15 cellular contexts compared by ENCODE assay signal in the genomic region with DNA sequence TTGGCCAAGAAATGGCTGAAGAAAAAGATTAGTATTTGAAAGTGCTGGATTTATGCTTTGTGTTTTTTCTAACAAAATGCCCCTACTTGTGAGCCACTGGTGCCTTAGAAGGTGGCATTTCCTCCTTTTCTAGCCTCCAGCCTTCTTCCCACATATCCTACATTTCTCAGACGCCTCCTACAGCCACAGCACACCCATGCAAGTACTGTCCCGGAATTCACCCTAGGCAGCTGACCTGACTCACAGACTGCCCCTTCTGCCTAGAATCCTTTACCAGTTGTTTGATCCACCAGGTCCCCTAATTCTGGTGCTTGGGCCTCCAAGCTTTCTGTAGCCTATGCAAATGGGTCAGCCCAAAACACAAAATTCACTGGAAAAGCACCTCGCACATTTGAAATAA.
DNase-seq lines count a peak whose midpoint lies in the region; ATAC-seq and TF ChIP-seq lines count a peak whose summit lies in the region.
"Had no signal": no experiment of that assay in that cellular context is flagged by ENCODE, and none has a peak within 500 bp of the region (broad histone marks: within the 10 kb centered on the region; RNA-seq: fewer than 3 reads in every experiment).

No MANE protein-coding gene starts in this region.

- no peak overlapping the region for H3K4me3 ChIP-seq in CD8-positive, alpha-beta T cell (ENCODE audit: low read depth, low read length)
- H3K4me3 ChIP-seq in coronary artery (no peak overlapping the region), heart right ventricle (no peak overlapping the region)
- no peak overlapping the region for H3K4me3 ChIP-seq in naive thymus-derived CD4-positive, alpha-beta T cell (ENCODE audit: low read length)
- H3K4me3 ChIP-seq: adrenal gland, esophagus muscularis mucosa had no signal

- intact Hi-C loops in CD8-positive, alpha-beta T cell (cut with DNase I, micrococcal nuclease), result no loop called here
- intact Hi-C loops in naive thymus-derived CD4-positive, alpha-beta T cell (cut with micrococcal nuclease), result no loop called here
- intact Hi-C loops in heart right ventricle (cut with DNase I), result loop anchor here in 1 of 10 donors (5.0 kb wide), 1 partner anchor 41 kb away; no protein-coding TSS in a partner anchor

- no peak overlapping the region for H3K4me3 Mint-ChIP-seq in CD8-positive, alpha-beta T cell
- peak overlapping the region in 4 of 10 donors; percentile 11 to 57 (median 31) for H3K4me3 Mint-ChIP-seq in naive thymus-derived CD4-positive, alpha-beta T cell

- H3K27me3 ChIP-seq in CD8-positive, alpha-beta T cell (ENCODE audit: insufficient read depth, low read length), result no peaks in the 10 kb centered on the region
- H3K27me3 ChIP-seq in naive thymus-derived CD4-positive, alpha-beta T cell (ENCODE audit: control insufficient read depth in 2 of 2, insufficient read depth in 2 of 2, low read length in 2 of 2), result no peaks in the 10 kb centered on the region
- H3K27me3 ChIP-seq in heart right ventricle, result no peaks in the 10 kb centered on the region
- H3K27me3 ChIP-seq: adrenal gland, esophagus muscularis mucosa had no signal

- no peak for ATAC-seq in CD8-positive, alpha-beta T cell
- ATAC-seq in naive thymus-derived CD4-positive, alpha-beta T cell, result no peak
- ATAC-seq in heart right ventricle, result no peak
- ATAC-seq: Right ventricle myocardium inferior had no signal

- H3K27ac Mint-ChIP-seq in CD8-positive, alpha-beta T cell, result peak overlapping the region; percentile 12
- peak overlapping the region in 6 of 9 donors; percentile 1 to 71 (median 34) for H3K27ac Mint-ChIP-seq in naive thymus-derived CD4-positive, alpha-beta T cell

- H3K9me3 ChIP-seq in CD8-positive, alpha-beta T cell (ENCODE audit: low read length), result no peaks in the 10 kb centered on the region
- H3K9me3 ChIP-seq in naive thymus-derived CD4-positive, alpha-beta T cell (ENCODE audit: control insufficient read depth in 2 of 3, low read length in 3 of 3), result no peaks in the 10 kb centered on the region
- H3K9me3 ChIP-seq in heart right ventricle, result no peaks in the 10 kb centered on the region
- H3K9me3 ChIP-seq: adrenal gland, esophagus muscularis mucosa had no signal

- H3K27me3 Mint-ChIP-seq in CD8-positive, alpha-beta T cell (ENCODE audit: low read depth), result no peaks in the 10 kb centered on the region
- H3K27me3 Mint-ChIP-seq in naive thymus-derived CD4-positive, alpha-beta T cell, result no peaks in the 10 kb centered on the region

- H3K27ac ChIP-seq in CD8-positive, alpha-beta T cell (ENCODE audit: low read depth, low read length), result no peak overlapping the region
- no peak overlapping the region for H3K27ac ChIP-seq in coronary artery
- no peak overlapping the region for H3K27ac ChIP-seq in naive thymus-derived CD4-positive, alpha-beta T cell (ENCODE audit: low read depth, low read length)
- no peak overlapping the region for H3K27ac ChIP-seq in heart right ventricle
- H3K27ac ChIP-seq: adrenal gland, esophagus muscularis mucosa had no signal

- peaks cover 74% of the 10 kb centered on the region for H3K4me1 Mint-ChIP-seq in CD8-positive, alpha-beta T cell (ENCODE audit: low read depth)
- peaks cover 10 to 88% (median 76%) of the 10 kb centered on the region in 7 donors for H3K4me1 Mint-ChIP-seq in naive thymus-derived CD4-positive, alpha-beta T cell

- peaks cover 42% of the 10 kb centered on the region for H3K36me3 Mint-ChIP-seq in CD8-positive, alpha-beta T cell
- H3K36me3 Mint-ChIP-seq in naive thymus-derived CD4-positive, alpha-beta T cell, result peaks cover 0 to 64% (median 40%) of the 10 kb centered on the region in 5 donors

- 91 to 97% methylated on average over 3 of the region's 3 CpGs for WGBS in heart right ventricle, 2 donors

- peaks cover 8% of the 10 kb centered on the region for H3K4me1 ChIP-seq in CD8-positive, alpha-beta T cell (ENCODE audit: insufficient read depth, low read length)
- H3K4me1 ChIP-seq in naive thymus-derived CD4-positive, alpha-beta T cell (ENCODE audit: control insufficient read depth in 2 of 2, insufficient read depth in 2 of 2, low read length in 2 of 2), result no peaks in the 10 kb centered on the region
- peaks cover 2 to 52% (median 33%) of the 10 kb centered on the region in 9 donors for H3K4me1 ChIP-seq in heart right ventricle

- no peaks in the 10 kb centered on the region for H3K36me3 ChIP-seq in CD8-positive, alpha-beta T cell (ENCODE audit: insufficient read depth, low read length)
- H3K36me3 ChIP-seq in naive thymus-derived CD4-positive, alpha-beta T cell (ENCODE audit: control insufficient read depth in 2 of 3, insufficient read depth in 3 of 3, low read length in 3 of 3), result peaks cover 0 to 6% (median 0%) of the 10 kb centered on the region in 3 experiments
- peaks cover 0 to 4% (median 0%) of the 10 kb centered on the region in 9 donors for H3K36me3 ChIP-seq in heart right ventricle
- H3K36me3 ChIP-seq: adrenal gland, esophagus muscularis mucosa had no signal

- DNase-seq in CD8-positive, alpha-beta T cell, result no peak
- DNase-seq in LHCN-M2 (ENCODE audit: low read depth) (peak; percentile 23), coronary artery (ENCODE audit: low spot score) (peak; percentile 4), heart right ventricle (no peak), DMS114 treated with DMSO at 0.1 percent for 48 hours (lab: John Stamatoyannopoulos, UW; ENCODE audit: unreplicated experiment) (no peak), GM20000 (ENCODE audit: low spot score) (no peak), SHP77 treated with DMSO at 0.1 percent for 48 hours (lab: John Stamatoyannopoulos, UW) (no peak)
- DNase-seq in naive thymus-derived CD4-positive, alpha-beta T cell, result no peak
- DNase-seq: activated CD4-positive, alpha-beta T cell treated with anti-CD3 and anti-CD28 coated beads for 1 hour; adrenal gland; dermis blood vessel endothelial cell; NCI-H1048; NK-92 treated with Interleukin-12 subunit alpha and Interleukin-12 subunit beta, amount 100 ng/mL, for 24 hours had no signal

- peaks cover 2% of the 10 kb centered on the region for H3K9me3 Mint-ChIP-seq in CD8-positive, alpha-beta T cell
- H3K9me3 Mint-ChIP-seq in naive thymus-derived CD4-positive, alpha-beta T cell, result peaks cover 0 to 7% (median 0%) of the 10 kb centered on the region in 11 donors

- CTCF ChIA-PET in CD8-positive, alpha-beta T cell (lab: Charles Lee), result no interaction called here
- CTCF ChIA-PET in naive thymus-derived CD4-positive, alpha-beta T cell (lab: Charles Lee), result no interaction called here

- TF ChIP-seq CTCF in CD8-positive, alpha-beta T cell (IDR thresholded peaks at IDR 0.05), result no peak
- TF ChIP-seq CTCF in coronary artery (IDR thresholded peaks at IDR 0.05) (no peak), heart right ventricle (IDR thresholded peaks at IDR 0.05) (no peak), GM20000 (IDR thresholded peaks at IDR 0.05; ENCODE audit: extremely low read depth, missing control alignments) (no peak)

- POLR2A ChIA-PET in CD8-positive, alpha-beta T cell (lab: Charles Lee), result no interaction called here
- POLR2A ChIA-PET in naive thymus-derived CD4-positive, alpha-beta T cell (lab: Charles Lee), result no interaction called here

Comparison
In these comparisons a context has a peak if more than half of its experiments do, and no peak if none do; other contexts are left out.
1. DNase-seq: peak in LHCN-M2 (single experiment) and coronary artery (single experiment); none in CD8-positive, alpha-beta T cell (0 of 7), naive thymus-derived CD4-positive, alpha-beta T cell (0 of 9), heart right ventricle (0 of 2), DMS114 treated with DMSO at 0.1 percent for 48 hours (single experiment), GM20000 (single experiment) and SHP77 treated with DMSO at 0.1 percent for 48 hours (single experiment).